ENCODE assay signal across 1 cellular context in the genomic region with DNA sequence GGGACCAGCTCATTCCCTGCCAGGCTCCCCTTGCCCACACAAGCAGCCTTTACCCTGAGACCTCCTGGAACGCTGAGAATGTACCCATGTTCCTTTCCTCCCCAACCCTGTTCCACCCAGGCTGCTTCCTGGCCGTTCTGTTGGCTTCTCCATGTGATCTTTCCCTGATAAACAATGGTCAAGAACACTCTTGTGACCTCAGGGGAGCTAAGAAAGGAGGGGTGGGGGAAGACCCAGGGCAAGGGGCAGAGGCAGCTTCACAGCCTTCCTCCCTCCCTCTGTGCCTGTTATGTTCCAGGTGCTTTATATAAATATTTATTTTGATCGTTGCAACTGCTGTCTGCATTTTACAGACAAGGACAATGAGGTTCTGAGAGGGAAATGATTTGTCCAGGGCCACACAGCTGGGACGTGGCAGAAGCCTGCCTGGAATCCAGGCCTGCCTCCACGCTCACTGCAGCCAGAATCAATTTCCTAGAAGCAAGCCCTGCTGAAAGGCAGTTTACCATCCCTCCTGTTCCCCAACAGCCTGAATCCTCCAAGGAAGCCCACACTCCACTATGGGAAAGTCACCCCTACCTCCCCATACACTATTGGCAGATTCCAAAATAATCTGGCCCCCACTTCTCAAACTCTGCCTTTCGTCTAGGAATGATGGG.
TF ChIP-seq lines count a peak whose summit lies in the region.

No MANE protein-coding gene starts in this region.

TF ChIP-seq in H1, 55 proteins besides CTCF, POLR2A, EP300 and RAD21:
- TF ChIP-seq BACH1 (IDR thresholded peaks at IDR 0.05; ENCODE audit: low read length), result no peak
- TF ChIP-seq JUND (IDR thresholded peaks at IDR 0.05; ENCODE audit: low read length), result no peak
- TF ChIP-seq FOSL1 (IDR thresholded peaks at IDR 0.05; ENCODE audit: insufficient read depth, low read depth, low read length), result no peak
- no peak for TF ChIP-seq JUN (IDR thresholded peaks at IDR 0.05; ENCODE audit: low read depth, low read length)
- no peak for TF ChIP-seq NANOG (IDR thresholded peaks at IDR 0.05; ENCODE audit: insufficient read depth, low read depth, low read length, poor library complexity, severe bottlenecking)
- no peak for TF ChIP-seq RFX5 (IDR thresholded peaks at IDR 0.05; ENCODE audit: borderline replicate concordance, low read depth, low read length)
- TF ChIP-seq BRCA1 (IDR thresholded peaks at IDR 0.05; ENCODE audit: low read depth, low read length), result no peak
- no peak for TF ChIP-seq CBX5 (IDR thresholded peaks at IDR 0.05; ENCODE audit: low read depth, low read length)
- TF ChIP-seq CBX8 (IDR thresholded peaks at IDR 0.05; ENCODE audit: borderline replicate concordance, low read depth, low read length), result no peak
- TF ChIP-seq RBBP5 (IDR thresholded peaks at IDR 0.05; ENCODE audit: borderline replicate concordance, low read depth, low read length), result no peak
- no peak for TF ChIP-seq HDAC2 (IDR thresholded peaks at IDR 0.05; ENCODE audit: borderline replicate concordance in 1 of 2, low read depth in 2 of 2, low read length in 2 of 2)
- no peak for TF ChIP-seq ASH2L (IDR thresholded peaks at IDR 0.05; ENCODE audit: low read length)
- TF ChIP-seq TAF1 (IDR thresholded peaks at IDR 0.05; ENCODE audit: low read depth, low read length), result no peak
- TF ChIP-seq CHD1 (IDR thresholded peaks at IDR 0.05; ENCODE audit: low read depth, low read length), result no peak
- TF ChIP-seq, protein P1, sequence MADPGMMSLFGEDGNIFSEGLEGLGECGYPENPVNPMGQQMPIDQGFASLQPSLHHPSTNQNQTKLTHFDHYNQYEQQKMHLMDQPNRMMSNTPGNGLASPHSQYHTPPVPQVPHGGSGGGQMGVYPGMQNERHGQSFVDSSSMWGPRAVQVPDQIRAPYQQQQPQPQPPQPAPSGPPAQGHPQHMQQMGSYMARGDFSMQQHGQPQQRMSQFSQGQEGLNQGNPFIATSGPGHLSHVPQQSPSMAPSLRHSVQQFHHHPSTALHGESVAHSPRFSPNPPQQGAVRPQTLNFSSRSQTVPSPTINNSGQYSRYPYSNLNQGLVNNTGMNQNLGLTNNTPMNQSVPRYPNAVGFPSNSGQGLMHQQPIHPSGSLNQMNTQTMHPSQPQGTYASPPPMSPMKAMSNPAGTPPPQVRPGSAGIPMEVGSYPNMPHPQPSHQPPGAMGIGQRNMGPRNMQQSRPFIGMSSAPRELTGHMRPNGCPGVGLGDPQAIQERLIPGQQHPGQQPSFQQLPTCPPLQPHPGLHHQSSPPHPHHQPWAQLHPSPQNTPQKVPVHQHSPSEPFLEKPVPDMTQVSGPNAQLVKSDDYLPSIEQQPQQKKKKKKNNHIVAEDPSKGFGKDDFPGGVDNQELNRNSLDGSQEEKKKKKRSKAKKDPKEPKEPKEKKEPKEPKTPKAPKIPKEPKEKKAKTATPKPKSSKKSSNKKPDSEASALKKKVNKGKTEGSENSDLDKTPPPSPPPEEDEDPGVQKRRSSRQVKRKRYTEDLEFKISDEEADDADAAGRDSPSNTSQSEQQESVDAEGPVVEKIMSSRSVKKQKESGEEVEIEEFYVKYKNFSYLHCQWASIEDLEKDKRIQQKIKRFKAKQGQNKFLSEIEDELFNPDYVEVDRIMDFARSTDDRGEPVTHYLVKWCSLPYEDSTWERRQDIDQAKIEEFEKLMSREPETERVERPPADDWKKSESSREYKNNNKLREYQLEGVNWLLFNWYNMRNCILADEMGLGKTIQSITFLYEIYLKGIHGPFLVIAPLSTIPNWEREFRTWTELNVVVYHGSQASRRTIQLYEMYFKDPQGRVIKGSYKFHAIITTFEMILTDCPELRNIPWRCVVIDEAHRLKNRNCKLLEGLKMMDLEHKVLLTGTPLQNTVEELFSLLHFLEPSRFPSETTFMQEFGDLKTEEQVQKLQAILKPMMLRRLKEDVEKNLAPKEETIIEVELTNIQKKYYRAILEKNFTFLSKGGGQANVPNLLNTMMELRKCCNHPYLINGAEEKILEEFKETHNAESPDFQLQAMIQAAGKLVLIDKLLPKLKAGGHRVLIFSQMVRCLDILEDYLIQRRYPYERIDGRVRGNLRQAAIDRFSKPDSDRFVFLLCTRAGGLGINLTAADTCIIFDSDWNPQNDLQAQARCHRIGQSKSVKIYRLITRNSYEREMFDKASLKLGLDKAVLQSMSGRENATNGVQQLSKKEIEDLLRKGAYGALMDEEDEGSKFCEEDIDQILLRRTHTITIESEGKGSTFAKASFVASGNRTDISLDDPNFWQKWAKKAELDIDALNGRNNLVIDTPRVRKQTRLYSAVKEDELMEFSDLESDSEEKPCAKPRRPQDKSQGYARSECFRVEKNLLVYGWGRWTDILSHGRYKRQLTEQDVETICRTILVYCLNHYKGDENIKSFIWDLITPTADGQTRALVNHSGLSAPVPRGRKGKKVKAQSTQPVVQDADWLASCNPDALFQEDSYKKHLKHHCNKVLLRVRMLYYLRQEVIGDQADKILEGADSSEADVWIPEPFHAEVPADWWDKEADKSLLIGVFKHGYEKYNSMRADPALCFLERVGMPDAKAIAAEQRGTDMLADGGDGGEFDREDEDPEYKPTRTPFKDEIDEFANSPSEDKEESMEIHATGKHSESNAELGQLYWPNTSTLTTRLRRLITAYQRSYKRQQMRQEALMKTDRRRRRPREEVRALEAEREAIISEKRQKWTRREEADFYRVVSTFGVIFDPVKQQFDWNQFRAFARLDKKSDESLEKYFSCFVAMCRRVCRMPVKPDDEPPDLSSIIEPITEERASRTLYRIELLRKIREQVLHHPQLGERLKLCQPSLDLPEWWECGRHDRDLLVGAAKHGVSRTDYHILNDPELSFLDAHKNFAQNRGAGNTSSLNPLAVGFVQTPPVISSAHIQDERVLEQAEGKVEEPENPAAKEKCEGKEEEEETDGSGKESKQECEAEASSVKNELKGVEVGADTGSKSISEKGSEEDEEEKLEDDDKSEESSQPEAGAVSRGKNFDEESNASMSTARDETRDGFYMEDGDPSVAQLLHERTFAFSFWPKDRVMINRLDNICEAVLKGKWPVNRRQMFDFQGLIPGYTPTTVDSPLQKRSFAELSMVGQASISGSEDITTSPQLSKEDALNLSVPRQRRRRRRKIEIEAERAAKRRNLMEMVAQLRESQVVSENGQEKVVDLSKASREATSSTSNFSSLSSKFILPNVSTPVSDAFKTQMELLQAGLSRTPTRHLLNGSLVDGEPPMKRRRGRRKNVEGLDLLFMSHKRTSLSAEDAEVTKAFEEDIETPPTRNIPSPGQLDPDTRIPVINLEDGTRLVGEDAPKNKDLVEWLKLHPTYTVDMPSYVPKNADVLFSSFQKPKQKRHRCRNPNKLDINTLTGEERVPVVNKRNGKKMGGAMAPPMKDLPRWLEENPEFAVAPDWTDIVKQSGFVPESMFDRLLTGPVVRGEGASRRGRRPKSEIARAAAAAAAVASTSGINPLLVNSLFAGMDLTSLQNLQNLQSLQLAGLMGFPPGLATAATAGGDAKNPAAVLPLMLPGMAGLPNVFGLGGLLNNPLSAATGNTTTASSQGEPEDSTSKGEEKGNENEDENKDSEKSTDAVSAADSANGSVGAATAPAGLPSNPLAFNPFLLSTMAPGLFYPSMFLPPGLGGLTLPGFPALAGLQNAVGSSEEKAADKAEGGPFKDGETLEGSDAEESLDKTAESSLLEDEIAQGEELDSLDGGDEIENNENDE (IDR thresholded peaks at IDR 0.05; ENCODE audit: insufficient replicate concordance, low read length), result no peak
